Comparison of ENCODE assay signal across 10 cellular contexts in the genomic region with DNA sequence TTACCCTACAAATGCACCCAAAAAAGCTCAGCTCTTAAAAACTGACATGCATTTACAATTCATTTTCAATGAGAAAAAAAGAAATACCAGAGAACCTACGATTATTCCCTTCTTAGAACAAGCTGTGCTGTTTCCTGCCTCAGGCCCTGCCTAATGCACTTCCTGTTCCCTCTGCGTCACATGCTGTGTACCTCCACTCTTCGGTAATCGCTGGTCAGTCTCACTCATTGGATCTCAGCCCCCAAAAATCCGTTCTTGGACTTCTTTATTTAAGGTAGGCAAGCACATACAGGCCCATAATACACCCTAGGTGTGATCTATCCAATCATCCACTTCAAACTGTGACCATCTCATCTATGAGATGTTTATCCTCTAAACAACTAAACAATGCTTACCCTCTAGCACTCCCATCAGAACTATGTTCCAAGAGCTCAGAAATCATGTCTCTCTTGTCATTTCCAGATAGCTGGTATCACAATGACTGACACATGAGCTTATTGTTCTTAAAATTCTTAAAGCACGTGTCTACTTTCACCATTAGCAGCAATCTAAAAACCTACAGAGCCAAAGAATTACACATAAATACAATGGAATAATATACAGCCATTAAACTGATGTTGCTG.
DNase-seq lines count a peak whose midpoint lies in the region; ATAC-seq and TF ChIP-seq lines count a peak whose summit lies in the region.
"Had no signal": no experiment of that assay in that cellular context is flagged by ENCODE, and none has a peak within 500 bp of the region (broad histone marks: within the 10 kb centered on the region; RNA-seq: fewer than 3 reads in every experiment).

No MANE protein-coding gene starts in this region.

- H4K20me1 ChIP-seq in PC-9 (ENCODE audit: insufficient read depth): no peaks in the 10 kb centered on the region

- BruUV-seq in PC-9 (replicated peaks; lab: Mats Ljungman, UMichigan): no TSS peak

- no peaks in the 10 kb centered on the region for H3K4me1 ChIP-seq in PC-9 (replicated peaks; ENCODE audit: insufficient read depth)

- intact Hi-C loops in PC-9 (cut with micrococcal nuclease; ENCODE audit: unreplicated experiment): loop anchor here (5.0 to 10.0 kb wide), 2 partner anchors 85 to 252 kb away; partner anchors contain the start of gene CADPS2

- no peaks in the 10 kb centered on the region for H3F3A ChIP-seq in PC-9 (ENCODE audit: insufficient read depth, low read depth)

- no peak overlapping the region for H3K4me2 ChIP-seq in PC-9

- H3K27me3 ChIP-seq in PC-9 (ENCODE audit: insufficient read depth, low read depth): no peaks in the 10 kb centered on the region

- POLR2A ChIA-PET in PC-9 (lab: Charles Lee; ENCODE audit: unreplicated experiment): no interaction called here

- H3K9me2 ChIP-seq in PC-9 (ENCODE audit: insufficient read depth): no peaks in the 10 kb centered on the region

- H3K9me3 ChIP-seq in PC-9 (ENCODE audit: insufficient read depth, low read depth): no peaks in the 10 kb centered on the region

- no peak overlapping the region for H2AFZ ChIP-seq in PC-9

- no peaks in the 10 kb centered on the region for H3K79me2 ChIP-seq in PC-9 (ENCODE audit: low read depth)

- no peaks in the 10 kb centered on the region for H3K36me3 ChIP-seq in PC-9 (ENCODE audit: low read depth)

- CTCF ChIA-PET in PC-9 (lab: Charles Lee): interaction anchor here (0.7 kb wide), 1 partner anchor 26 kb away, joined by 3 read pairs; no protein-coding TSS in a partner anchor

- peak; percentile 65 for ATAC-seq in HG02870 (IDR thresholded peaks at IDR 0.05; ENCODE audit: unreplicated experiment)
- ATAC-seq in GM21576 (IDR thresholded peaks at IDR 0.05; ENCODE audit: unreplicated experiment): no peak

- no peak overlapping the region for H3K27ac ChIP-seq in PC-9

- DNase-seq in COR-L47 (lab: John Stamatoyannopoulos, UW) (peak; percentile 54), cardiac fibroblast (ENCODE audit: low read depth in 2 of 2) (peak; percentile 34 to 84), kidney tubule cell (ENCODE audit: low spot score) (peak; percentile 35), NCI-H2227 treated with DMSO at 0.1 percent for 48 hours (lab: John Stamatoyannopoulos, UW) (no peak), PC-9 (no peak)
- DNase-seq in activated CD4-positive, alpha-beta T cell treated with anti-CD3 and anti-CD28 coated beads for 1 hour: no peak
- DNase-seq: effector CD8-positive, alpha-beta T cell; NCI-H82 had no signal

- peak overlapping the region in 1 of 2 donors; percentile 6 for H3K4me3 ChIP-seq in cardiac fibroblast (replicated peaks in 1 of 2; ENCODE audit: low read depth in 2 of 2, low read length in 2 of 2)
- H3K4me3 ChIP-seq in PC-9: no peak overlapping the region

- TF ChIP-seq CTCF in cardiac fibroblast (IDR thresholded peaks at IDR 0.05; ENCODE audit: low read depth, low read length) (no peak), PC-9 (conservative IDR thresholded peaks at IDR 0.05) (no peak)

Comparison
In these comparisons a context has a peak if more than half of its experiments do, and no peak if none do; other contexts are left out.
1. DNase-seq: peak in COR-L47 (single experiment), cardiac fibroblast (2 of 2) and kidney tubule cell (single experiment); none in activated CD4-positive, alpha-beta T cell treated with anti-CD3 and anti-CD28 coated beads for 1 hour (single experiment), NCI-H2227 treated with DMSO at 0.1 percent for 48 hours (single experiment) and PC-9 (0 of 2).